In genomic region chr5:108728566-108729305, GRCh38 we compare ENCODE assay signal across 7 cellular contexts. TPM values are rescaled to one million over a fixed set of nuclear protein-coding genes. Genes with fewer than 3 reads are reported as not detected.
DNase-seq lines count a peak whose midpoint lies in the region; ATAC-seq and TF ChIP-seq lines count a peak whose summit lies in the region.

No MANE protein-coding gene starts in this region.

- H3K4me1 ChIP-seq in mucosa of descending colon (ENCODE audit: low read depth) (no peaks in the 10 kb centered on the region), subcutaneous abdominal adipose tissue (ENCODE audit: control insufficient read depth in 5 of 5, insufficient read depth in 5 of 5, low read length in 5 of 5) (peaks cover 0 to 26% (median 20%) of the 10 kb centered on the region in 5 donors)

- peak overlapping the region; percentile 89 to 99 (median 94) for H3K9ac ChIP-seq in subcutaneous abdominal adipose tissue (ENCODE audit: low read length in 5 of 5)

- no peak for TF ChIP-seq CTCF in cardiac fibroblast (IDR thresholded peaks at IDR 0.05; ENCODE audit: low read depth, low read length)
- TF ChIP-seq CTCF in mucosa of descending colon (IDR thresholded peaks at IDR 0.05) = no peak

- peak; percentile 36 for ATAC-seq in GM19035 (IDR thresholded peaks at IDR 0.05; ENCODE audit: unreplicated experiment)
- peak; percentile 39 for ATAC-seq in HG03025 (IDR thresholded peaks at IDR 0.05; ENCODE audit: low FRiP score, unreplicated experiment)
- ATAC-seq in mucosa of descending colon = peak; percentile 22

- H3K9me3 ChIP-seq in mucosa of descending colon = no peaks in the 10 kb centered on the region
- H3K9me3 ChIP-seq in subcutaneous abdominal adipose tissue (ENCODE audit: control insufficient read depth in 5 of 5, low read length in 5 of 5) = no peaks in the 10 kb centered on the region

- no peaks in the 10 kb centered on the region for H3K27me3 ChIP-seq in subcutaneous abdominal adipose tissue (ENCODE audit: control insufficient read depth in 5 of 5, insufficient read depth in 4 of 5, low read length in 5 of 5)

- DNase-seq in T follicular helper cell (ENCODE audit: low read depth) (peak; percentile 20), cardiac fibroblast (ENCODE audit: low read depth in 2 of 2) (peak; percentile 24 to 33), mucosa of descending colon (no peak), HK-2 (ENCODE audit: unreplicated experiment) (no peak)

- peak overlapping the region; percentile 99 for H3K27ac ChIP-seq in subcutaneous abdominal adipose tissue (ENCODE audit: low read depth, low read length)

- H3K4me3 ChIP-seq in cardiac fibroblast (replicated peaks in 1 of 2; ENCODE audit: low read depth in 2 of 2, low read length in 2 of 2) (peak overlapping the region; percentile 72 to 75), mucosa of descending colon (no peak overlapping the region), subcutaneous abdominal adipose tissue (ENCODE audit: low read depth in 1 of 5, low read length in 5 of 5) (peak overlapping the region; percentile 88 to 98 (median 93))

- H3K36me3 ChIP-seq in mucosa of descending colon (ENCODE audit: low read depth) = no peaks in the 10 kb centered on the region
- no peaks in the 10 kb centered on the region for H3K36me3 ChIP-seq in subcutaneous abdominal adipose tissue (ENCODE audit: control insufficient read depth in 5 of 5, insufficient read depth in 5 of 5, low read length in 5 of 5)

- intact Hi-C loops in mucosa of descending colon (cut with DNase I, micrococcal nuclease) = no loop called here

RNA-seq across cellular contexts. Expression of gene FER, which starts 19.0 kb away (rescaled TPM):
- total RNA-seq in mucosa of descending colon = 10 to 100 TPM; 12.8 to 44.0 (median 13.6) TPM

Comparison
In these comparisons a context has a peak if more than half of its experiments do, and no peak if none do; other contexts are left out.
1. DNase-seq: peak in T follicular helper cell (single experiment) and cardiac fibroblast (2 of 2); none in mucosa of descending colon (0 of 3) and HK-2 (single experiment).
2. Peak in every context shown above with its lines, with median percentiles within 50 percentile points of each other: ATAC-seq.